In genomic region chr12:69456239-69456638, GRCh38 we compare ENCODE assay signal across 31 cellular contexts. TPM values are rescaled to one million over a fixed set of nuclear protein-coding genes. Genes with fewer than 3 reads are reported as not detected.
DNase-seq lines count a peak whose midpoint lies in the region; ATAC-seq and TF ChIP-seq lines count a peak whose summit lies in the region.
"Had no signal": no experiment of that assay in that cellular context is flagged by ENCODE, and none has a peak within 500 bp of the region (broad histone marks: within the 10 kb centered on the region; RNA-seq: fewer than 3 reads in every experiment).

No MANE protein-coding gene starts in this region.

- H4K20me1 ChIP-seq in Karpas-422 (ENCODE audit: insufficient read depth, low read depth, low read length) (no peaks in the 10 kb centered on the region), SK-N-SH (ENCODE audit: insufficient read depth) (no peaks in the 10 kb centered on the region)
- H4K20me1 ChIP-seq: BLaER1; BLaER1 treated with 17β-estradiol and CSF1 and Interleukin-3, amounts not matched to agents 10 nM and 100 nM had no signal

- DNase-seq in Karpas-422 (peak; percentile 6), SK-N-SH (no peak)
- DNase-seq: 8988T; ACHN; AML-193; BE2C; C1 segment of cervical spinal cord; Caco-2; Calu3; CD4-positive, alpha-beta memory T cell; CD4-positive, alpha-beta T cell; CD4-positive, CD25-positive, alpha-beta regulatory T cell; CD8-positive, alpha-beta memory T cell; CD8-positive, alpha-beta T cell; COR-L47; DMS 273 treated with DMSO at 0.1 percent for 48 hours; DMS153; DMS53; DMS79; DMS79 treated with DMSO at 0.1 percent for 48 hours; DND-41; EL had no signal

- H3K9ac ChIP-seq in Karpas-422 (ENCODE audit: low read length) (no peak overlapping the region), SK-N-SH (no peak overlapping the region)
- H3K9ac ChIP-seq: BLaER1; BLaER1 treated with 17β-estradiol and CSF1 and Interleukin-3, amounts not matched to agents 10 nM and 100 nM had no signal

- POLR2A ChIA-PET in SK-N-SH (lab: Yijun Ruan, JAX): no interaction called here

- no peak for TF ChIP-seq EP300 in SK-N-SH (IDR thresholded peaks at IDR 0.05; ENCODE audit: borderline replicate concordance in 1 of 2, low read depth in 1 of 2, low read length in 1 of 2)

- H3K4me1 ChIP-seq in Karpas-422 (ENCODE audit: low read length) (no peaks in the 10 kb centered on the region), SK-N-SH (ENCODE audit: control insufficient read depth in 1 of 2, insufficient read depth in 2 of 2, low read depth in 1 of 2, low read length in 1 of 2) (no peaks in the 10 kb centered on the region)
- H3K4me1 ChIP-seq: A549; BE2C; BLaER1; BLaER1 treated with 17β-estradiol and CSF1 and Interleukin-3, amounts not matched to agents 10 nM and 100 nM; Caco-2 had no signal

- H3K4me2 ChIP-seq in Karpas-422 (ENCODE audit: low read depth, low read length, poor library complexity, severe bottlenecking) (no peak overlapping the region), SK-N-SH (no peak overlapping the region)
- H3K4me2 ChIP-seq: A549; BLaER1; BLaER1 treated with 17β-estradiol and CSF1 and Interleukin-3, amounts not matched to agents 10 nM and 100 nM had no signal

- H3K36me3 ChIP-seq in Karpas-422 (ENCODE audit: insufficient read depth, low read length) (no peaks in the 10 kb centered on the region), SK-N-SH (replicated peaks in 1 of 2; ENCODE audit: control insufficient read depth in 1 of 2, insufficient read depth in 2 of 2, low read length in 1 of 2) (no peaks in the 10 kb centered on the region)
- H3K36me3 ChIP-seq: BE2C; BLaER1; BLaER1 treated with 17β-estradiol and CSF1 and Interleukin-3, amounts not matched to agents 10 nM and 100 nM had no signal

- H3K9me2 ChIP-seq in Karpas-422 (replicated peaks; ENCODE audit: insufficient read depth, low read length) (no peaks in the 10 kb centered on the region), SK-N-SH (no peaks in the 10 kb centered on the region)

- no peak overlapping the region for H3K4me3 ChIP-seq in Karpas-422 (ENCODE audit: low read length)
- no peak overlapping the region for H3K4me3 ChIP-seq in SK-N-SH (ENCODE audit: low read depth in 2 of 2, low read length in 1 of 2)
- H3K4me3 ChIP-seq: A549; BLaER1; BLaER1 treated with 17β-estradiol and CSF1 and Interleukin-3, amounts not matched to agents 10 nM and 100 nM had no signal

- ATAC-seq in SK-N-SH treated with all-trans-retinoic acid at 6 μM for 48 hours: peak; percentile 80
- ATAC-seq in esophagus mucosa: no peak
- ATAC-seq in HG02885 (IDR thresholded peaks at IDR 0.05; ENCODE audit: poor library complexity, unreplicated experiment): no peak
- no peak for ATAC-seq in GM18505 (IDR thresholded peaks at IDR 0.05; ENCODE audit: unreplicated experiment)
- ATAC-seq: A549; CD8-positive, alpha-beta T cell had no signal

- H3K79me2 ChIP-seq in Karpas-422 (ENCODE audit: low read length) (no peaks in the 10 kb centered on the region), SK-N-SH (ENCODE audit: insufficient read depth) (no peaks in the 10 kb centered on the region)

- no peak for TF ChIP-seq POLR2A in GM18505 (IDR thresholded peaks at IDR 0.05; ENCODE audit: borderline replicate concordance, extremely low read depth, insufficient read depth, insufficient read length)

- H3F3A ChIP-seq in SK-N-SH (replicated peaks; ENCODE audit: insufficient read depth): no peaks in the 10 kb centered on the region

- no peak for TF ChIP-seq CTCF in SK-N-SH (IDR thresholded peaks at IDR 0.05)

- H3K27ac ChIP-seq in Karpas-422 (ENCODE audit: low read length): no peak overlapping the region
- no peak overlapping the region for H3K27ac ChIP-seq in SK-N-SH (ENCODE audit: low read depth in 2 of 2, low read length in 1 of 2)
- H3K27ac ChIP-seq: 22Rv1; A549; BLaER1; BLaER1 treated with 17β-estradiol and CSF1 and Interleukin-3, amounts not matched to agents 10 nM and 100 nM; C4-2B had no signal

- CTCF ChIA-PET in SK-N-SH (lab: Yijun Ruan, JAX): no interaction called here

- H2AFZ ChIP-seq in Karpas-422 (ENCODE audit: low read length) (no peak overlapping the region), SK-N-SH (ENCODE audit: low read depth) (no peak overlapping the region)

- H3K27me3 ChIP-seq in Karpas-422 (ENCODE audit: low read length) (no peaks in the 10 kb centered on the region), SK-N-SH (ENCODE audit: insufficient read depth) (no peaks in the 10 kb centered on the region)
- H3K27me3 ChIP-seq: BE2C; BLaER1; BLaER1 treated with 17β-estradiol and CSF1 and Interleukin-3, amounts not matched to agents 10 nM and 100 nM had no signal

- H3K9me3 ChIP-seq in Karpas-422 (ENCODE audit: low read length): no peaks in the 10 kb centered on the region
- no peaks in the 10 kb centered on the region for H3K9me3 ChIP-seq in SK-N-SH
- H3K9me3 ChIP-seq: A549; BE2C; BLaER1; BLaER1 treated with 17β-estradiol and CSF1 and Interleukin-3, amounts not matched to agents 10 nM and 100 nM; Caco-2 had no signal

- no peak for TF ChIP-seq RAD21 in SK-N-SH (IDR thresholded peaks at IDR 0.05; ENCODE audit: low read length)

TF ChIP-seq in SK-N-SH, 30 proteins besides CTCF, POLR2A, EP300 and RAD21:
- TF ChIP-seq FOXJ3 (CRISPR knock-in tag; IDR thresholded peaks at IDR 0.05) (no peak), YY1 (IDR thresholded peaks at IDR 0.05; ENCODE audit: low read depth) (no peak), RXRA (IDR thresholded peaks at IDR 0.05; ENCODE audit: borderline replicate concordance, low read depth) (no peak), TCF12 (IDR thresholded peaks at IDR 0.05) (peak; percentile 36; the same call in 1 of the 2 replicates)
- TF ChIP-seq, protein P1, sequence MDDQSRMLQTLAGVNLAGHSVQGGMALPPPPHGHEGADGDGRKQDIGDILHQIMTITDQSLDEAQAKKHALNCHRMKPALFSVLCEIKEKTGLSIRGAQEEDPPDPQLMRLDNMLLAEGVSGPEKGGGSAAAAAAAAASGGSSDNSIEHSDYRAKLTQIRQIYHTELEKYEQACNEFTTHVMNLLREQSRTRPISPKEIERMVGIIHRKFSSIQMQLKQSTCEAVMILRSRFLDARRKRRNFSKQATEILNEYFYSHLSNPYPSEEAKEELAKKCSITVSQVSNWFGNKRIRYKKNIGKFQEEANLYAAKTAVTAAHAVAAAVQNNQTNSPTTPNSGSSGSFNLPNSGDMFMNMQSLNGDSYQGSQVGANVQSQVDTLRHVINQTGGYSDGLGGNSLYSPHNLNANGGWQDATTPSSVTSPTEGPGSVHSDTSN (IDR thresholded peaks at IDR 0.05): peak; percentile 22; the same call in 1 of the 2 replicates
TF ChIP-seq in SK-N-SH: peak in this region for 2.

TF ChIP-seq in SK-N-SH treated with all-trans-retinoic acid at 6 μM for 48 hours, 23 proteins besides CTCF, POLR2A, EP300 and RAD21:
- peak; percentile 85 for TF ChIP-seq ISL1 (CRISPR knock-in tag; IDR thresholded peaks at IDR 0.05)
- TF ChIP-seq SNAI2 (CRISPR knock-in tag; IDR thresholded peaks at IDR 0.05): 0 out of 2 replicates have a peak, but pooled peaks have one; percentile 69
- no peak for TF ChIP-seq ESRRG (CRISPR knock-in tag; IDR thresholded peaks at IDR 0.05)
TF ChIP-seq in SK-N-SH treated with all-trans-retinoic acid at 6 μM for 48 hours: peak in this region for 2.

RNA-seq across cellular contexts. Expression of gene FRS2, which starts 13.9 kb away (rescaled TPM):
- 18.7 and 26.1 TPM in 2 replicates for total RNA-seq in Karpas-422 (2014; rRNA removed; shearing (Covaris generic); ENCODE audit: low replicate concordance)
- 7.1 and 9.6 TPM in 2 replicates for polyA plus RNA-seq in SK-N-SH (2012; rRNA removed)
- polyA plus RNA-seq in SK-N-SH (2012; cell fraction: cytosol; rRNA removed): 9.6 and 10.6 TPM in 2 replicates
- polyA plus RNA-seq in SK-N-SH (2012; cell fraction: nucleus; rRNA removed): 5.8 and 13.9 TPM in 2 replicates
- total RNA-seq in esophagus mucosa: 15.4 TPM
